14 cellular contexts compared by ENCODE assay signal in the genomic region with DNA sequence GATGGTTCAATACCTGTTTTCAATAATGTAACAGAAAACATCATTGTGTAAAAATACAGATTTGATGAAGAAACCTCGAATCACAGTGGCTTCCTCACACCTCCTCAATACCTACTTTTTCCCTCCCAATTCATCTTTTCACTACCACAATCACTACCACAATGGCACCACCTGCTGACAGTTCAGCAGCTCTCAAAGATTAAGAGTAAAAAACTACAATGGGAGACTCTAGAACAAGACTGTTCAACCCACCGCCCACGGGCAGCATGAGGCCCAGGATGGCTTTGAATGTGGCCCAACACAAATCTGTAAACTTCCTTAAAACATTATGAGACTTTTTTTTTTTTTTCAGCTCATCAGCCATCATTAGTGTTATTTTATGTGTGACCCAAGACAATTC. TPM values are rescaled to one million over a fixed set of nuclear protein-coding genes. Genes with fewer than 3 reads are reported as not detected.
DNase-seq lines count a peak whose midpoint lies in the region; ATAC-seq and TF ChIP-seq lines count a peak whose summit lies in the region.
"Had no signal": no experiment of that assay in that cellular context is flagged by ENCODE, and none has a peak within 500 bp of the region (broad histone marks: within the 10 kb centered on the region; RNA-seq: fewer than 3 reads in every experiment).

No MANE protein-coding gene starts in this region.

- in situ Hi-C loops in GM13976 (cut with MboI; ENCODE audit: low sequenced_read_pairs, unreplicated experiment): no loop called here

- H3K27ac ChIP-seq in OCI-LY3 (ENCODE audit: low read length): no peak overlapping the region
- no peak overlapping the region for H3K27ac ChIP-seq in hepatocyte
- no peak overlapping the region for H3K27ac ChIP-seq in substantia nigra (ENCODE audit: low read depth, low read length, poor library complexity, severe bottlenecking)
- H3K27ac ChIP-seq: cardiac muscle cell, esophagus squamous epithelium had no signal

- DNase-seq in NCI-H2227 treated with DMSO at 0.1 percent for 48 hours (lab: John Stamatoyannopoulos, UW): peak; percentile 6
- DNase-seq in NCI-H2227 (lab: John Stamatoyannopoulos, UW; ENCODE audit: unreplicated experiment): no peak
- peak; percentile 39 for DNase-seq in GM13976 (ENCODE audit: low spot score)
- DNase-seq in hepatocyte (ENCODE audit: low spot score): no peak
- no peak for DNase-seq in substantia nigra (lab: John Stamatoyannopoulos, UW)
- DNase-seq in amygdala (lab: John Stamatoyannopoulos, UW): no peak
- DNase-seq: activated T-cell treated with anti-CD3 and anti-CD28 coated beads for 4 hours; esophagus squamous epithelium; H9; naive thymus-derived CD4-positive, alpha-beta T cell had no signal

- H3K9me2 ChIP-seq in hepatocyte (replicated peaks; ENCODE audit: insufficient read depth): no peaks in the 10 kb centered on the region

- H3K36me3 ChIP-seq in OCI-LY3 (replicated peaks; ENCODE audit: low read depth, low read length) (peaks cover 64% of the 10 kb centered on the region), hepatocyte (replicated peaks; ENCODE audit: insufficient read depth, low read depth) (no peaks in the 10 kb centered on the region)

- H4K20me1 ChIP-seq in OCI-LY3 (ENCODE audit: insufficient read depth, low read length) (no peaks in the 10 kb centered on the region), hepatocyte (ENCODE audit: insufficient read depth, poor library complexity, severe bottlenecking) (no peaks in the 10 kb centered on the region)

- H3K9me3 ChIP-seq in OCI-LY3 (ENCODE audit: insufficient read depth, low read length): no peaks in the 10 kb centered on the region
- H3K9me3 ChIP-seq in hepatocyte (ENCODE audit: low read depth): no peaks in the 10 kb centered on the region
- H3K9me3 ChIP-seq: esophagus squamous epithelium had no signal

- WGBS in hepatocyte (ENCODE audit: low lambda C conversion rate, missing lambda C conversion rate): 88% methylated on average over 3 of the region's 3 CpGs

- H3K27me3 ChIP-seq in OCI-LY3 (ENCODE audit: low read depth, low read length) (no peaks in the 10 kb centered on the region), hepatocyte (no peaks in the 10 kb centered on the region)
- H3K27me3 ChIP-seq: cardiac muscle cell, esophagus squamous epithelium had no signal

- H3K9ac ChIP-seq in OCI-LY3 (ENCODE audit: low read length): no peak overlapping the region

- TF ChIP-seq CTCF in GM13976 (IDR thresholded peaks at IDR 0.05; ENCODE audit: borderline replicate concordance, control extremely low read depth, extremely low read depth, insufficient read depth, missing control alignments): peak; percentile 14
- TF ChIP-seq CTCF in OCI-LY3 (IDR thresholded peaks at IDR 0.05; ENCODE audit: low read depth, low read length): peak; percentile 42
- peak; percentile 22 for TF ChIP-seq CTCF in hepatocyte (IDR thresholded peaks at IDR 0.05; ENCODE audit: poor library complexity)

- H3K4me3 ChIP-seq in OCI-LY3 (ENCODE audit: low read length) (no peak overlapping the region), hepatocyte (no peak overlapping the region)
- H3K4me3 ChIP-seq: cardiac muscle cell, esophagus squamous epithelium, smooth muscle cell had no signal

- H2AFZ ChIP-seq in OCI-LY3 (ENCODE audit: low read depth, low read length) (no peak overlapping the region), hepatocyte (no peak overlapping the region)

- no peak overlapping the region for H3K4me2 ChIP-seq in OCI-LY3 (ENCODE audit: low read length)
- H3K4me2 ChIP-seq in hepatocyte: no peak overlapping the region
- H3K4me2 ChIP-seq: smooth muscle cell had no signal

- H3K4me1 ChIP-seq in OCI-LY3 (ENCODE audit: low read length): no peaks in the 10 kb centered on the region
- H3K4me1 ChIP-seq in hepatocyte (ENCODE audit: insufficient read depth): no peaks in the 10 kb centered on the region

- no peak for ATAC-seq in GM21825 (IDR thresholded peaks at IDR 0.05; ENCODE audit: unreplicated experiment)
- ATAC-seq: naive thymus-derived CD4-positive, alpha-beta T cell had no signal

- H3K79me2 ChIP-seq in OCI-LY3 (ENCODE audit: low read length) (no peaks in the 10 kb centered on the region), hepatocyte (no peaks in the 10 kb centered on the region)

RNA-seq across cellular contexts. Expression of a gene that starts 15.2 kb away (rescaled TPM):
- total RNA-seq in hepatocyte: 44.3 and 61.7 TPM in 2 replicates
- 41.1 and 41.7 TPM in 2 replicates for polyA plus RNA-seq in hepatocyte

RNA-seq across cellular contexts. Expression of a gene that starts 50.4 kb away (rescaled TPM):
- total RNA-seq in hepatocyte: 0.08 and 0.30 TPM in 2 replicates
- 0.26 TPM in 1 of 2 replicates, not detected in the other for polyA plus RNA-seq in hepatocyte
- polyA plus RNA-seq: cardiac muscle cell; naive thymus-derived CD4-positive, alpha-beta T cell; smooth muscle cell had no signal

RNA-seq across cellular contexts. Expression of a gene that starts 56.5 kb away (rescaled TPM):
- total RNA-seq in hepatocyte: 2.9 and 3.6 TPM in 2 replicates
- polyA plus RNA-seq in hepatocyte: 3.1 and 4.9 TPM in 2 replicates

Comparison
In these comparisons a context has a peak if more than half of its experiments do, and no peak if none do; other contexts are left out.
1. DNase-seq: peak in NCI-H2227 treated with DMSO at 0.1 percent for 48 hours (single experiment) and GM13976 (single experiment); none in NCI-H2227 (single experiment), hepatocyte (single experiment), substantia nigra (0 of 49) and amygdala (0 of 56).
2. Peak in every context shown above with its lines, with median percentiles within 50 percentile points of each other: CTCF ChIP-seq.